8 cellular contexts compared by ENCODE assay signal in the genomic region with DNA sequence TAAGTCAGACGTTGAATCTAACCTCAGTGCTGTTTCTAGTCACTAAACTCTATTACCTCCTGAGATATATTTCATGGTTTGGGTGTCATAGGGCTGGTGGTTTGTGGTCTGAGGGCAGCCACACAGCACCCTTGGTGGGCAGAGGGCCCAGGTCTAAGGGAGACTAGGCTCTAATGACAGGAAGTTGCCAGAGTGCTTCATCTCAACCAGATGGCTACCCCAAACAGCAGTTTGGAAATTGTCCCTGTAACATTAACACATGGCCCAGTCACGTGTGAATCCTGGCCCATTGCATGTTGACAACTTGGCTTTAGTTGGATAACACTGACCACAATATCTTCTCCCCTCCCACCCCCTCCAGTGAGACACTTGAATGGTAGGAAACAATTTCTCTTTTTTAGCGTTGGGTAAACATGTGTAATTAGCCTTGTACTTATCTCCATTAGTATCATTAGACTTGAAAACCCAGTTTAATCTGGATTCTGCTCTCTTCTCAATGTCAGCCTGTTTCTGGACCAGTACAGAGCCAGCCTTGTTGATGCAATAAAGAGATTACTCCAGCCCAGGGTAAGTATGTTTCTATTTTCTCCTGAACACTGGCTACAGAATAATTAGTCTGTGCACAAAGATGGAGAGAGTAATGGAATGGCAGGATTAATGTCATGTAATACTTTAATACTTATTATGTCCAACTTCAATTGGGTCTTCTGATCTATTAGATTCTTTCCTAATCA.
DNase-seq lines count a peak whose midpoint lies in the region; ATAC-seq, FAIRE-seq and TF ChIP-seq lines count a peak whose summit lies in the region.

No MANE protein-coding gene starts in this region.

- intact Hi-C loops in cardiac septum (cut with DNase I), result no loop called here

- H3K4me3 ChIP-seq in fibroblast of villous mesenchyme (ENCODE audit: low read depth, low read length), result no peak overlapping the region

- DNase-seq in GM18507 (ENCODE audit: extremely low spot score, insufficient read length, low read depth) (no peak), NCI-H774 (lab: John Stamatoyannopoulos, UW) (peak; percentile 36), fibroblast of villous mesenchyme (ENCODE audit: low read depth) (peak; percentile 10), NCI-H345 (lab: John Stamatoyannopoulos, UW) (no peak), NCI-H128 (lab: John Stamatoyannopoulos, UW; ENCODE audit: unreplicated experiment) (no peak), cardiac septum (ENCODE audit: low spot score) (no peak), retina (no peak)

- FAIRE-seq in GM18507 (lab: Jason Lieb, UNC), result peak; percentile 77

- TF ChIP-seq CTCF in fibroblast of villous mesenchyme (IDR thresholded peaks at IDR 0.05; ENCODE audit: insufficient read depth, low read depth, low read length), result no peak

- peak; percentile 58 for ATAC-seq in HG02763 (IDR thresholded peaks at IDR 0.05; ENCODE audit: unreplicated experiment)

Comparison
In these comparisons a context has a peak if more than half of its experiments do, and no peak if none do; other contexts are left out.
1. DNase-seq: peak in NCI-H774 (single experiment) and fibroblast of villous mesenchyme (single experiment); none in GM18507 (single experiment), NCI-H345 (single experiment), NCI-H128 (single experiment), cardiac septum (single experiment) and retina (single experiment).